Comparison of ENCODE assay signal across 8 cellular contexts in genomic region chr2:174632847-174633620, GRCh38. TPM values are rescaled to one million over a fixed set of nuclear protein-coding genes. Genes with fewer than 3 reads are reported as not detected.
A peak's percentile ranks its signal among the peaks of the same experiment; 100 is the strongest.
DNase-seq lines count a peak whose midpoint lies in the region; ATAC-seq and TF ChIP-seq lines count a peak whose summit lies in the region.

No MANE protein-coding gene starts in this region.

- DNase-seq in CD4-positive, CD25-positive, alpha-beta regulatory T cell, result peak in 2 of 3 donors; percentile 27 to 65
- DNase-seq in SKM-1 (lab: John Stamatoyannopoulos, UW; ENCODE audit: unreplicated experiment) (peak; percentile 45), left ventricle myocardium superior (no peak), thyroid gland (no peak), putamen (ENCODE audit: low spot score) (no peak), NCI-H345 treated with DMSO at 0.1 percent for 48 hours (lab: John Stamatoyannopoulos, UW; ENCODE audit: unreplicated experiment) (no peak), AG08395 (ENCODE audit: low spot score) (no peak)

- H3K9me3 ChIP-seq in CD4-positive, CD25-positive, alpha-beta regulatory T cell (ENCODE audit: control insufficient read depth in 2 of 2, low read length in 2 of 2), result no peaks in the 10 kb centered on the region
- no peaks in the 10 kb centered on the region for H3K9me3 ChIP-seq in thyroid gland

- peaks cover 48% of the 10 kb centered on the region for H3K36me3 Mint-ChIP-seq in CD4-positive, CD25-positive, alpha-beta regulatory T cell

- H3K4me3 ChIP-seq in CD4-positive, CD25-positive, alpha-beta regulatory T cell (ENCODE audit: low read depth, low read length), result peak overlapping the region; percentile 95
- H3K4me3 ChIP-seq in thyroid gland (replicated peaks in 1 of 3), result no peak overlapping the region

- no peak for ATAC-seq in CD4-positive, CD25-positive, alpha-beta regulatory T cell (ENCODE audit: low read depth in 2 of 2)
- peak; percentile 40 for ATAC-seq in GM21423 (IDR thresholded peaks at IDR 0.05; ENCODE audit: unreplicated experiment)
- peak; percentile 29 for ATAC-seq in left ventricle myocardium superior

- intact Hi-C loops in left ventricle myocardium superior (cut with micrococcal nuclease), result no loop called here
- intact Hi-C loops in thyroid gland (cut with DNase I), result no loop called here

- H3K27me3 ChIP-seq in CD4-positive, CD25-positive, alpha-beta regulatory T cell (ENCODE audit: control insufficient read depth, insufficient read depth, low read length), result no peaks in the 10 kb centered on the region
- H3K27me3 ChIP-seq in thyroid gland, result no peaks in the 10 kb centered on the region

- H3K27ac Mint-ChIP-seq in CD4-positive, CD25-positive, alpha-beta regulatory T cell, result peak overlapping the region; percentile 92 to 99 (median 92)

- 44 to 45% methylated on average over 7 of the region's 7 CpGs for WGBS in thyroid gland, 2 donors

- H3K27me3 Mint-ChIP-seq in CD4-positive, CD25-positive, alpha-beta regulatory T cell, result no peaks in the 10 kb centered on the region

- H3K9me3 Mint-ChIP-seq in CD4-positive, CD25-positive, alpha-beta regulatory T cell, result no peaks in the 10 kb centered on the region

- peak overlapping the region; percentile 87 for H3K27ac ChIP-seq in CD4-positive, CD25-positive, alpha-beta regulatory T cell (ENCODE audit: insufficient read depth, low read length, poor library complexity, severe bottlenecking)
- H3K27ac ChIP-seq in thyroid gland, result peak overlapping the region; percentile 46 to 61 (median 47)

- H3K4me1 Mint-ChIP-seq in CD4-positive, CD25-positive, alpha-beta regulatory T cell, result peaks cover 39 to 75% (median 67%) of the 10 kb centered on the region in 4 donors

- peak overlapping the region; percentile 91 to 100 (median 94) for H3K4me3 Mint-ChIP-seq in CD4-positive, CD25-positive, alpha-beta regulatory T cell

- TF ChIP-seq POLR2A in thyroid gland (IDR thresholded peaks at IDR 0.05), result no peak

- peaks cover 29% of the 10 kb centered on the region for H3K36me3 ChIP-seq in CD4-positive, CD25-positive, alpha-beta regulatory T cell (ENCODE audit: control insufficient read depth, insufficient read depth, low read length)
- no peaks in the 10 kb centered on the region for H3K36me3 ChIP-seq in thyroid gland

- TF ChIP-seq CTCF in thyroid gland (IDR thresholded peaks at IDR 0.05), result no peak

- H3K4me1 ChIP-seq in CD4-positive, CD25-positive, alpha-beta regulatory T cell (ENCODE audit: control insufficient read depth, insufficient read depth, low read length, poor library complexity, severe bottlenecking), result peaks cover 70% of the 10 kb centered on the region
- peaks cover 21 to 31% of the 10 kb centered on the region in 2 donors for H3K4me1 ChIP-seq in thyroid gland

RNA-seq across cellular contexts. Expression of gene WIPF1, which starts 35.4 kb away (rescaled TPM):
- total RNA-seq in CD4-positive, CD25-positive, alpha-beta regulatory T cell, result 473 TPM
- 100 to 1,000 TPM in 2 of 4 donors, 10 to 100 TPM in 2; 95.5 to 114 (median 105) TPM for polyA plus RNA-seq in CD4-positive, CD25-positive, alpha-beta regulatory T cell
- total RNA-seq in left ventricle myocardium superior, result 15.2 TPM
- 10 to 100 TPM; 15.2 to 32.7 (median 21.3) TPM for total RNA-seq in thyroid gland

Comparison
In these comparisons a context has a peak if more than half of its experiments do, and no peak if none do; other contexts are left out.
1. ATAC-seq: peak in GM21423 (single experiment) and left ventricle myocardium superior (single experiment); none in CD4-positive, CD25-positive, alpha-beta regulatory T cell (0 of 2).
2. DNase-seq: peak in CD4-positive, CD25-positive, alpha-beta regulatory T cell (2 of 3) and SKM-1 (single experiment); none in left ventricle myocardium superior (single experiment), thyroid gland (0 of 2), putamen (single experiment), NCI-H345 treated with DMSO at 0.1 percent for 48 hours (single experiment) and AG08395 (single experiment).
3. RNA of gene WIPF1, which starts 35.4 kb away (total RNA-seq): 473 TPM in CD4-positive, CD25-positive, alpha-beta regulatory T cell (single experiment); 15.2 to 32.7 TPM in thyroid gland and 15.2 TPM in left ventricle myocardium superior (single experiment); every median in the first group is over 10 times any median in the second.